30 cellular contexts compared by ENCODE assay signal in the genomic region with DNA sequence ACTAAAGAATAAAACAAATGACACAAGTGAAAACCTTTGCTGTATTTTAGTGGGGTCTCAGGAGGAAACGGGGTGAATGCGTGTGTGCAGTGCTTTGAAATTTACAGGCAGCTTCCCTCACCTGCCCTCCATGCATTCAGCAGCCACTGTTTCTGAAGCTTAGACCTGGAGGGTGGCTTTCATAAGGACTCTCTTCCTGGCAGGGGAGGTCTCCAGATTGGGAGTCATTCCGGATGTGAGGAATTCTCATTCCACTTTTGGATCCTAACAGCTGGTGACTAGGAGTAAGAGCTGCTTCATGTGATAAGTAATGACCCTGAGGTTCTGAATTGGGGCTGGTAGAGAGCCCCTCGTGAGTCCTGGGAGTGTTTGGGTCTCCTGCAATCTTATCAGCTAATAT.
"Had no signal": no experiment of that assay in that cellular context is flagged by ENCODE, and none has a peak within 500 bp of the region (broad histone marks: within the 10 kb centered on the region; RNA-seq: fewer than 3 reads in every experiment).

No MANE protein-coding gene starts in this region.

- H3K4me1 Mint-ChIP-seq: activated B cell treated with CpG ODN at 0.5 μM for 24 hours; activated CD4-positive, alpha-beta memory T cell treated with anti-CD3 and anti-CD28 coated beads, Interleukin-2, amount 10 ng/mL, durations not matched to agents 7 days and 5 days; activated CD4-positive, alpha-beta T cell treated with anti-CD3 and anti-CD28 coated beads for 36 hours; activated CD4-positive, alpha-beta T cell treated with anti-CD3 and anti-CD28 coated beads, Interleukin-2, amount 10 ng/mL, durations not matched to agents 24 days and 14 days; activated naive CD4-positive, alpha-beta T cell treated with anti-CD3 and anti-CD28 coated beads, Interleukin-2, amount 50 U/mL, for 24 hours; activated naive CD8-positive, alpha-beta T cell treated with anti-CD3 and anti-CD28 coated beads for 36 hours; activated naive CD8-positive, alpha-beta T cell treated with anti-CD3 and anti-CD28 coated beads, Interleukin-2, amount 50 U/mL, for 24 hours; activated T-helper 17 cell treated with anti-CD3 and anti-CD28 coated beads, Interleukin-2, amount 50 U/mL, for 72 hours had no signal

- H3K9me3 ChIP-seq: adrenal gland, body of pancreas had no signal

- ATAC-seq: activated CD4-positive, alpha-beta T cell treated with anti-CD3 and anti-CD28 coated beads for 36 hours; activated CD4-positive, CD25-positive, alpha-beta regulatory T cell treated with anti-CD3 and anti-CD28 coated beads, Interleukin-2, amount 50 U/mL, for 24 hours; activated naive CD8-positive, alpha-beta T cell treated with anti-CD3 and anti-CD28 coated beads, Interleukin-2, amount 50 U/mL, for 24 hours; activated T-cell treated with anti-CD3 and anti-CD28 coated beads, Interleukin-2, amount 50 U/mL, for 72 hours; activated T-helper 17 cell treated with anti-CD3 and anti-CD28 coated beads, Interleukin-2, amount 50 U/mL, for 72 hours; body of pancreas; T-helper 17 cell had no signal

- H3K27me3 ChIP-seq: adrenal gland, body of pancreas had no signal

- DNase-seq: activated B cell treated with CpG ODN at 0.5 μM for 24 hours; activated CD4-positive, alpha-beta memory T cell treated with anti-CD3 and anti-CD28 coated beads, Interleukin-2, amount 10 ng/mL, durations not matched to agents 7 days and 5 days; activated CD4-positive, alpha-beta T cell treated with anti-CD3 and anti-CD28 coated beads for 36 hours; activated CD4-positive, alpha-beta T cell treated with anti-CD3 and anti-CD28 coated beads, Interleukin-2, amount 10 ng/mL, durations not matched to agents 24 days and 14 days; activated CD4-positive, alpha-beta T cell treated with anti-CD3 and anti-CD28 coated beads, Interleukin-2, amount 50 U/mL, for 4 hours; activated CD8-positive, alpha-beta memory T cell treated with anti-CD3 and anti-CD28 coated beads, Interleukin-2, amount 50 U/mL, for 48 hours; activated effector memory CD4-positive, alpha-beta T cell treated with Interleukin-2 at 50 U/mL for 16 hours; activated gamma-delta T cell treated with Interleukin-2 at 50 U/mL for 16 hours; activated naive CD4-positive, alpha-beta T cell treated with Interleukin-2 at 50 U/mL for 16 hours; activated naive CD8-positive, alpha-beta T cell treated with anti-CD3 and anti-CD28 coated beads for 36 hours; activated naive CD8-positive, alpha-beta T cell treated with anti-CD3 and anti-CD28 coated beads, Interleukin-2, amount 50 U/mL, for 24 hours; activated T-cell treated with anti-CD3 and anti-CD28 coated beads for 4 hours; activated T-cell treated with anti-CD3 and anti-CD28 coated beads, Interleukin-2, amount 50 U/mL, for 24 hours; activated T-cell treated with anti-CD3 and anti-CD28 coated beads, Interleukin-2, amount 50 U/mL, for 72 hours; amygdala; aorta; body of pancreas; caudate nucleus; effector CD8-positive, alpha-beta T cell; foreskin fibroblast; T-helper 1 cell; T-helper 17 cell; T1000; WERI-Rb-1 had no signal

- H3K27ac Mint-ChIP-seq: activated B cell treated with CpG ODN at 0.5 μM for 24 hours; activated CD4-positive, alpha-beta memory T cell treated with anti-CD3 and anti-CD28 coated beads, Interleukin-2, amount 10 ng/mL, durations not matched to agents 7 days and 5 days; activated CD4-positive, alpha-beta T cell treated with anti-CD3 and anti-CD28 coated beads for 36 hours; activated CD4-positive, alpha-beta T cell treated with anti-CD3 and anti-CD28 coated beads, Interleukin-2, amount 10 ng/mL, durations not matched to agents 24 days and 14 days; activated naive CD4-positive, alpha-beta T cell treated with anti-CD3 and anti-CD28 coated beads, Interleukin-2, amount 50 U/mL, for 24 hours; activated naive CD8-positive, alpha-beta T cell treated with anti-CD3 and anti-CD28 coated beads for 36 hours; activated naive CD8-positive, alpha-beta T cell treated with anti-CD3 and anti-CD28 coated beads, Interleukin-2, amount 50 U/mL, for 24 hours; activated T-cell treated with anti-CD3 and anti-CD28 coated beads, Interleukin-2, amount 50 U/mL, for 24 hours; activated T-cell treated with anti-CD3 and anti-CD28 coated beads, Interleukin-2, amount 50 U/mL, for 72 hours; activated T-helper 17 cell treated with anti-CD3 and anti-CD28 coated beads, Interleukin-2, amount 50 U/mL, for 72 hours; T-helper 17 cell; T-helper 2 cell treated with Interferon-gamma antibody and Interleukin-4, amounts not matched to agents 5 μg/mL and 100 μg/mL, for 36 hours had no signal

- H3K36me3 Mint-ChIP-seq: activated naive CD4-positive, alpha-beta T cell treated with anti-CD3 and anti-CD28 coated beads, Interleukin-2, amount 50 U/mL, for 24 hours; activated naive CD8-positive, alpha-beta T cell treated with anti-CD3 and anti-CD28 coated beads for 36 hours had no signal

- H3K9me3 Mint-ChIP-seq: activated CD4-positive, alpha-beta memory T cell treated with anti-CD3 and anti-CD28 coated beads, Interleukin-2, amount 10 ng/mL, durations not matched to agents 7 days and 5 days; activated CD4-positive, alpha-beta T cell treated with anti-CD3 and anti-CD28 coated beads, Interleukin-2, amount 10 ng/mL, durations not matched to agents 24 days and 14 days; activated naive CD4-positive, alpha-beta T cell treated with anti-CD3 and anti-CD28 coated beads, Interleukin-2, amount 50 U/mL, for 24 hours; activated naive CD8-positive, alpha-beta T cell treated with anti-CD3 and anti-CD28 coated beads for 36 hours; activated naive CD8-positive, alpha-beta T cell treated with anti-CD3 and anti-CD28 coated beads, Interleukin-2, amount 50 U/mL, for 24 hours; activated T-cell treated with anti-CD3 and anti-CD28 coated beads, Interleukin-2, amount 50 U/mL, for 24 hours; activated T-cell treated with anti-CD3 and anti-CD28 coated beads, Interleukin-2, amount 50 U/mL, for 72 hours; activated T-helper 17 cell treated with anti-CD3 and anti-CD28 coated beads, Interleukin-2, amount 50 U/mL, for 72 hours; T-helper 2 cell treated with Interferon-gamma antibody and Interleukin-4, amounts not matched to agents 5 μg/mL and 100 μg/mL, for 36 hours had no signal

- H3K4me3 ChIP-seq: adrenal gland, body of pancreas had no signal

- H3K4me1 ChIP-seq: adrenal gland, body of pancreas had no signal

- H3K4me3 Mint-ChIP-seq: activated B cell treated with CpG ODN at 0.5 μM for 24 hours; activated CD4-positive, alpha-beta memory T cell treated with anti-CD3 and anti-CD28 coated beads, Interleukin-2, amount 10 ng/mL, durations not matched to agents 7 days and 5 days; activated CD4-positive, alpha-beta T cell treated with anti-CD3 and anti-CD28 coated beads for 36 hours; activated CD4-positive, alpha-beta T cell treated with anti-CD3 and anti-CD28 coated beads, Interleukin-2, amount 10 ng/mL, durations not matched to agents 24 days and 14 days; activated naive CD4-positive, alpha-beta T cell treated with anti-CD3 and anti-CD28 coated beads, Interleukin-2, amount 50 U/mL, for 24 hours; activated naive CD8-positive, alpha-beta T cell treated with anti-CD3 and anti-CD28 coated beads for 36 hours; activated naive CD8-positive, alpha-beta T cell treated with anti-CD3 and anti-CD28 coated beads, Interleukin-2, amount 50 U/mL, for 24 hours; activated T-cell treated with anti-CD3 and anti-CD28 coated beads, Interleukin-2, amount 50 U/mL, for 24 hours; activated T-cell treated with anti-CD3 and anti-CD28 coated beads, Interleukin-2, amount 50 U/mL, for 72 hours; activated T-helper 17 cell treated with anti-CD3 and anti-CD28 coated beads, Interleukin-2, amount 50 U/mL, for 72 hours; T-helper 17 cell; T-helper 2 cell treated with Interferon-gamma antibody and Interleukin-4, amounts not matched to agents 5 μg/mL and 100 μg/mL, for 36 hours had no signal

- H3K27ac ChIP-seq: adrenal gland, body of pancreas, epithelial cell of prostate, WERI-Rb-1 had no signal

- H3K36me3 ChIP-seq: adrenal gland, WERI-Rb-1 had no signal
